Comparison of ENCODE assay signal across 1 cellular context in the genomic region with DNA sequence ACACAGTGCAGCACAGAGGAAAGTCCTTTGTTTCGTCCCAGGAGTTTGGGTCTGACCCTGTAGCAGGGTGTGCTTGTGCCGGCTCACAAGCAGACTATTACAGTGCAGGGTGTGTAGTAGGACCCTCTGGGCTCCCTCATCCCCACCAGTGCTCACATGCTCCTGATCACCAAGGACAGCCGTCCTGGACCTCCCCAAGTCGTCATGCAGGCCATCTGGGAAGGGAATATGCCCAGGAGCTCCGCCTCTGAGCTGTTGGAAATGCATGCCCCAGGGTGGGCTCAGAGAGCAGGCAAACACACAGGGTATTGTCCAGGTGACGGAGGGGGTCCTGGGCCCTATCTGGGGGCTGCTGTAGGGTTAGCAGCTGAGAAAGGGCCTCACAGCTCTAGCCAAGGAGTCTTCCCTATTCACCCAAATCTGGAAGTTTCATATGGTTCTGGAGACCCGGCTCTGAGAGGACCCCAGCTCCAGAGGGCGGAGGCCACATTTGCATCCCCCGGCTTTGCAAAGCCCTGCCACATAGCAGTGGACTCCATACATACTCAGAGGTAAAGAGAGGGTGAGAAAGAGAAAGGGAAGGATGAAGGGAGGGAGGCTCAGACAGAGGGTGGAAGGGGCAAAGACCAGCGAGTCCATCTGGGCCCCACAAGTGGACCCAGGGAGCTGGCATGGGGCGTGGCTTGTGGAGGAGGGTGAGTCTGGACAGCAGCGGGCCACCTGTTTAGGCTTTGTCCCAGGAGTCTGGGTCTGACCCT.
TF ChIP-seq lines count a peak whose summit lies in the region.

No MANE protein-coding gene starts in this region.

TF ChIP-seq in SK-N-SH, 30 proteins besides CTCF, POLR2A, EP300 and RAD21 (continued from another document):
- TF ChIP-seq, protein P1, sequence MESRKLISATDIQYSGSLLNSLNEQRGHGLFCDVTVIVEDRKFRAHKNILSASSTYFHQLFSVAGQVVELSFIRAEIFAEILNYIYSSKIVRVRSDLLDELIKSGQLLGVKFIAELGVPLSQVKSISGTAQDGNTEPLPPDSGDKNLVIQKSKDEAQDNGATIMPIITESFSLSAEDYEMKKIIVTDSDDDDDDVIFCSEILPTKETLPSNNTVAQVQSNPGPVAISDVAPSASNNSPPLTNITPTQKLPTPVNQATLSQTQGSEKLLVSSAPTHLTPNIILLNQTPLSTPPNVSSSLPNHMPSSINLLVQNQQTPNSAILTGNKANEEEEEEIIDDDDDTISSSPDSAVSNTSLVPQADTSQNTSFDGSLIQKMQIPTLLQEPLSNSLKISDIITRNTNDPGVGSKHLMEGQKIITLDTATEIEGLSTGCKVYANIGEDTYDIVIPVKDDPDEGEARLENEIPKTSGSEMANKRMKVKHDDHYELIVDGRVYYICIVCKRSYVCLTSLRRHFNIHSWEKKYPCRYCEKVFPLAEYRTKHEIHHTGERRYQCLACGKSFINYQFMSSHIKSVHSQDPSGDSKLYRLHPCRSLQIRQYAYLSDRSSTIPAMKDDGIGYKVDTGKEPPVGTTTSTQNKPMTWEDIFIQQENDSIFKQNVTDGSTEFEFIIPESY (IDR thresholded peaks at IDR 0.05; ENCODE audit: borderline replicate concordance, low read depth): no peak
- TF ChIP-seq, protein P2, sequence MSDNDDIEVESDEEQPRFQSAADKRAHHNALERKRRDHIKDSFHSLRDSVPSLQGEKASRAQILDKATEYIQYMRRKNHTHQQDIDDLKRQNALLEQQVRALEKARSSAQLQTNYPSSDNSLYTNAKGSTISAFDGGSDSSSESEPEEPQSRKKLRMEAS (IDR thresholded peaks at IDR 0.05; ENCODE audit: low read depth): no peak
- TF ChIP-seq FOXJ3 (CRISPR knock-in tag; IDR thresholded peaks at IDR 0.05) (no peak), MEF2A (IDR thresholded peaks at IDR 0.05; ENCODE audit: borderline replicate concordance, low read depth) (no peak), POLR2AphosphoS5 (IDR thresholded peaks at IDR 0.05; ENCODE audit: low read depth, low read length) (no peak), JUND (IDR thresholded peaks at IDR 0.05) (no peak), RFX5 (IDR thresholded peaks at IDR 0.05; ENCODE audit: low read length) (no peak), ELF1 (IDR thresholded peaks at IDR 0.05) (no peak), MXI1 (IDR thresholded peaks at IDR 0.05; ENCODE audit: low read depth, low read length) (no peak)
